In the genomic region with DNA sequence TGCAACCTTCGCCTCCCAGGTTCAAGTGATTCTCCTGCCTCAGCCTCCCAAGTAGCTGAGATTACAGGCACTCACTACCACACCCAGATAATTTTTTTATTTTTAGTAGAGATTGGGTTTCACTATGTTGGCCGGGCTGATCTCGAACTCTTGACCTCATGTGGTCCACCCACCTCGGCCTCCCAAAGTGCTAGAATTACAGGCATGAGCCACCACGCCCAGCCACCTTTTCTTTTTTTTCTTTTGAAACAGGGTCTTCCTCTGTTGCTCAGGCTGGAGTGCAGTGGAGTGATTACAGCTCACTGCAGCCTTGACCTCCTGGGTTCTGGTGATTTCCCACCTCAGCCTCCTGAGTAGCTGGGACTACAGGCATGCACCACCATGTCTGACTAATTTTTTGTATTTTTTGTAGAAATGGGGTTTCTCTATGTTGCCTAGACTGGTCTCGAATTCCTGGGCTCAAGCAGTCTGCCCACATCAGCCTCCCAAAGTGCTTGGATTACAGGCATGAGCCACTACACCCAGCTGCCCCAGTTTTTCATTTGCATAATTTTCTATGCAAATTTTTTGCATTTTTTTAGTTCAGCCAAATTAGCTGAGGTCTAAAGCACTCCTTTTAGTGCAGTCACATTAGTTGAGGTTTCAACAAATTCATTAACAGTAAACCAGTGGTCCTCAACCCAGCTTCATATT, we compare ENCODE assay signal across 13 cellular contexts. TPM values are rescaled to one million over a fixed set of nuclear protein-coding genes. Genes with fewer than 3 reads are reported as not detected.
A peak's percentile ranks its signal among the peaks of the same experiment; 100 is the strongest.
DNase-seq lines count a peak whose midpoint lies in the region; ATAC-seq and TF ChIP-seq lines count a peak whose summit lies in the region.
"Had no signal": no experiment of that assay in that cellular context is flagged by ENCODE, and none has a peak within 500 bp of the region (broad histone marks: within the 10 kb centered on the region; RNA-seq: fewer than 3 reads in every experiment).

No MANE protein-coding gene starts in this region.

- TF ChIP-seq POLR2A in Raji (IDR thresholded peaks at IDR 0.05; ENCODE audit: insufficient read depth, low read depth, low read length) (0 out of 2 replicates have a peak, but pooled peaks have one; percentile 12), thyroid gland (IDR thresholded peaks at IDR 0.05) (no peak)

- H3K27me3 ChIP-seq in thyroid gland = no peaks in the 10 kb centered on the region
- H3K27me3 ChIP-seq: dorsolateral prefrontal cortex, tibial nerve had no signal

- peak; percentile 67 for ATAC-seq in GM18870 (IDR thresholded peaks at IDR 0.05; ENCODE audit: unreplicated experiment)
- ATAC-seq in GM21737 (IDR thresholded peaks at IDR 0.05; ENCODE audit: unreplicated experiment) = peak; percentile 58
- peak in 1 of 2 donors; percentile 60 for ATAC-seq in naive B cell (ENCODE audit: low read depth in 2 of 2)
- no peak for ATAC-seq in HG03108 (IDR thresholded peaks at IDR 0.05; ENCODE audit: unreplicated experiment)

- H3K4me1 Mint-ChIP-seq in naive B cell = peaks cover 41 to 57% (median 56%) of the 10 kb centered on the region in 3 donors

- no peaks in the 10 kb centered on the region for H3K9me3 ChIP-seq in thyroid gland

- H3K36me3 ChIP-seq in thyroid gland = no peaks in the 10 kb centered on the region

- H3K36me3 Mint-ChIP-seq in naive B cell = peaks cover 11 to 22% of the 10 kb centered on the region in 2 donors

- peak overlapping the region in 4 of 6 donors; percentile 30 to 79 (median 62) for H3K27ac Mint-ChIP-seq in naive B cell
- H3K27ac Mint-ChIP-seq: nephron progenitor cell had no signal

- no peak overlapping the region for H3K4me3 ChIP-seq in thyroid gland (replicated peaks in 1 of 3)

- H3K4me1 ChIP-seq in thyroid gland = peaks cover 28 to 43% of the 10 kb centered on the region in 2 donors

- TF ChIP-seq CTCF in thyroid gland (IDR thresholded peaks at IDR 0.05) = no peak

- peak overlapping the region in 6 of 8 donors; percentile 25 to 39 (median 32) for H3K4me3 Mint-ChIP-seq in naive B cell
- H3K4me3 Mint-ChIP-seq: nephron progenitor cell had no signal

- intact Hi-C loops in thyroid gland (cut with DNase I) = no loop called here

- peaks cover 10 to 21% (median 14%) of the 10 kb centered on the region in 7 donors for H3K9me3 Mint-ChIP-seq in naive B cell

- H3K27ac ChIP-seq in thyroid gland = no peak overlapping the region
- H3K27ac ChIP-seq: dorsolateral prefrontal cortex had no signal

- WGBS in thyroid gland, 2 donors = 76 to 91% methylated on average over 6 of the region's 6 CpGs

- DNase-seq in naive B cell (no peak), NCI-H446 treated with DMSO at 0.1 percent for 48 hours (lab: John Stamatoyannopoulos, UW) (no peak), NCI-H1048 (lab: John Stamatoyannopoulos, UW) (no peak), thyroid gland (no peak)
- DNase-seq: dorsolateral prefrontal cortex, kidney, NCI-H2029 treated with DMSO at 0.1 percent for 48 hours, nephron progenitor cell had no signal

- H3K27me3 Mint-ChIP-seq in naive B cell = no peaks in the 10 kb centered on the region

RNA-seq across cellular contexts. Expression of a gene that starts 11.3 kb away (rescaled TPM):
- 10 to 100 TPM; 26.3 to 59.7 (median 39.3) TPM for polyA plus RNA-seq in naive B cell (ENCODE audit: low read depth in 6 of 6)
- 10 to 100 TPM; 35.9 to 72.1 (median 47.7) TPM for total RNA-seq in thyroid gland

RNA-seq across cellular contexts. Expression of a gene that starts 18.7 kb away (rescaled TPM):
- polyA plus RNA-seq in naive B cell (ENCODE audit: low read depth in 6 of 6) = 10 to 100 TPM; 11.4 to 50.7 (median 45.0) TPM
- total RNA-seq in thyroid gland = 10 to 100 TPM; 37.4 to 51.2 (median 43.1) TPM

RNA-seq across cellular contexts. Expression of a gene that starts 47.0 kb away (rescaled TPM):
- polyA plus RNA-seq in naive B cell (ENCODE audit: low read depth in 6 of 6) = 1 to 10 TPM; 1.3 to 5.7 (median 3.2) TPM
- 1,000 to 10,000 TPM in 1 of 4 donors, 100 to 1,000 TPM in 3; 321 to 1,811 (median 577) TPM for total RNA-seq in thyroid gland
